7 cellular contexts compared by ENCODE assay signal in genomic region chr11:129785383-129786111, GRCh38. TPM values are rescaled to one million over a fixed set of nuclear protein-coding genes. Genes with fewer than 3 reads are reported as not detected.
DNase-seq lines count a peak whose midpoint lies in the region; ATAC-seq and TF ChIP-seq lines count a peak whose summit lies in the region.

No MANE protein-coding gene starts in this region.

- no peak overlapping the region for H2AFZ ChIP-seq in Loucy (ENCODE audit: low read length)

- no peak for ATAC-seq in activated CD8-positive, alpha-beta memory T cell treated with anti-CD3 and anti-CD28 coated beads, Interleukin-2, amount 10 ng/mL, durations not matched to agents 7 days and 5 days

- no peaks in the 10 kb centered on the region for H3K9me3 Mint-ChIP-seq in activated CD8-positive, alpha-beta memory T cell treated with anti-CD3 and anti-CD28 coated beads, Interleukin-2, amount 10 ng/mL, durations not matched to agents 7 days and 5 days (ENCODE audit: low read depth)

- no peaks in the 10 kb centered on the region for H3K79me2 ChIP-seq in Loucy (ENCODE audit: insufficient read depth, low read length)

- H3K9me2 ChIP-seq in Loucy (replicated peaks; ENCODE audit: low read depth, low read length) = no peaks in the 10 kb centered on the region

- H3K36me3 Mint-ChIP-seq in activated CD8-positive, alpha-beta memory T cell treated with anti-CD3 and anti-CD28 coated beads, Interleukin-2, amount 10 ng/mL, durations not matched to agents 7 days and 5 days = no peaks in the 10 kb centered on the region

- peaks cover 15% of the 10 kb centered on the region for H3K27me3 Mint-ChIP-seq in activated CD8-positive, alpha-beta memory T cell treated with anti-CD3 and anti-CD28 coated beads, Interleukin-2, amount 10 ng/mL, durations not matched to agents 7 days and 5 days

- no peaks in the 10 kb centered on the region for H3K36me3 ChIP-seq in Loucy (ENCODE audit: insufficient read depth, low read length)
- H3K36me3 ChIP-seq in adipocyte (ENCODE audit: control insufficient read depth, insufficient read depth, low read length, severe bottlenecking) = no peaks in the 10 kb centered on the region

- no peak overlapping the region for H3K4me3 ChIP-seq in Loucy (ENCODE audit: low read length, poor library complexity, severe bottlenecking)
- no peak overlapping the region for H3K4me3 ChIP-seq in adipocyte (ENCODE audit: low read length)

- DNase-seq in DMS79 treated with DMSO at 0.1 percent for 48 hours (lab: John Stamatoyannopoulos, UW) (peak; percentile 24), adipocyte (ENCODE audit: low read depth) (peak; percentile 61), midbrain (lab: John Stamatoyannopoulos, UW) (peak; percentile 1), NCI-H510A treated with DMSO at 0.1 percent for 48 hours (lab: John Stamatoyannopoulos, UW) (no peak)
- DNase-seq in stimulated activated CD8-positive, alpha-beta memory T cell treated with anti-CD3 and anti-CD28 coated beads, Interleukin-4, amount 100 ng/mL, for 48 hours = no peak
- DNase-seq in activated CD8-positive, alpha-beta memory T cell treated with anti-CD3 and anti-CD28 coated beads, Interleukin-2, amount 10 ng/mL, durations not matched to agents 7 days and 5 days = no peak

- H3F3A ChIP-seq in Loucy (ENCODE audit: low read depth) = no peaks in the 10 kb centered on the region

- no peaks in the 10 kb centered on the region for H4K20me1 ChIP-seq in Loucy (ENCODE audit: insufficient read depth, low read length, poor library complexity, severe bottlenecking)

- TF ChIP-seq CTCF in Loucy (conservative IDR thresholded peaks at IDR 0.05; ENCODE audit: low read length) = peak; percentile 50

- H3K4me2 ChIP-seq in Loucy (ENCODE audit: low read depth, low read length, poor library complexity, severe bottlenecking) = no peak overlapping the region

- H3K4me1 ChIP-seq in Loucy (ENCODE audit: insufficient read depth, low read length, poor library complexity, severe bottlenecking) (no peaks in the 10 kb centered on the region), adipocyte (ENCODE audit: control insufficient read depth, insufficient read depth, low read length) (no peaks in the 10 kb centered on the region)

- H3K9ac ChIP-seq in Loucy (ENCODE audit: low read depth, low read length, poor library complexity, severe bottlenecking) (no peak overlapping the region), adipocyte (ENCODE audit: low read length) (no peak overlapping the region)

- H3K27me3 ChIP-seq in Loucy (ENCODE audit: insufficient read depth, low read length, poor library complexity, severe bottlenecking) (no peaks in the 10 kb centered on the region), adipocyte (replicated peaks; ENCODE audit: control insufficient read depth, insufficient read depth, low read length) (peaks cover 13% of the 10 kb centered on the region)

- H3K4me1 Mint-ChIP-seq in activated CD8-positive, alpha-beta memory T cell treated with anti-CD3 and anti-CD28 coated beads, Interleukin-2, amount 10 ng/mL, durations not matched to agents 7 days and 5 days = no peaks in the 10 kb centered on the region

- no peak overlapping the region for H3K4me3 Mint-ChIP-seq in activated CD8-positive, alpha-beta memory T cell treated with anti-CD3 and anti-CD28 coated beads, Interleukin-2, amount 10 ng/mL, durations not matched to agents 7 days and 5 days

- CTCF ChIA-PET in activated CD8-positive, alpha-beta memory T cell treated with anti-CD3 and anti-CD28 coated beads, Interleukin-2, amount 10 ng/mL, durations not matched to agents 7 days and 5 days (lab: Charles Lee) = interaction anchor here (0.8 to 1.2 kb wide), 3 partner anchors 110 to 640 kb away, joined by 3 read pairs; partner anchors contain the start of gene NFRKB

- H3K9me3 ChIP-seq in Loucy (ENCODE audit: insufficient read depth, low read depth, low read length) (no peaks in the 10 kb centered on the region), adipocyte (ENCODE audit: control insufficient read depth, low read length) (no peaks in the 10 kb centered on the region)

- H3K27ac Mint-ChIP-seq in activated CD8-positive, alpha-beta memory T cell treated with anti-CD3 and anti-CD28 coated beads, Interleukin-2, amount 10 ng/mL, durations not matched to agents 7 days and 5 days = no peak overlapping the region

RNA-seq across cellular contexts. Expression of gene TMEM45B, which starts 30.1 kb away (rescaled TPM):
- under 1 TPM in 1 of 2 experiments, not detected in 1; 0.18 TPM for total RNA-seq in activated CD8-positive, alpha-beta memory T cell treated with anti-CD3 and anti-CD28 coated beads, Interleukin-2, amount 10 ng/mL, durations not matched to agents 7 days and 5 days

Comparison
In these comparisons a context has a peak if more than half of its experiments do, and no peak if none do; other contexts are left out.
1. DNase-seq: peak in DMS79 treated with DMSO at 0.1 percent for 48 hours (single experiment), adipocyte (single experiment) and midbrain (single experiment); none in stimulated activated CD8-positive, alpha-beta memory T cell treated with anti-CD3 and anti-CD28 coated beads, Interleukin-4, amount 100 ng/mL, for 48 hours (single experiment), NCI-H510A treated with DMSO at 0.1 percent for 48 hours (single experiment) and activated CD8-positive, alpha-beta memory T cell treated with anti-CD3 and anti-CD28 coated beads, Interleukin-2, amount 10 ng/mL, durations not matched to agents 7 days and 5 days (single experiment).